Comparison of ENCODE assay signal across 8 cellular contexts in the genomic region with DNA sequence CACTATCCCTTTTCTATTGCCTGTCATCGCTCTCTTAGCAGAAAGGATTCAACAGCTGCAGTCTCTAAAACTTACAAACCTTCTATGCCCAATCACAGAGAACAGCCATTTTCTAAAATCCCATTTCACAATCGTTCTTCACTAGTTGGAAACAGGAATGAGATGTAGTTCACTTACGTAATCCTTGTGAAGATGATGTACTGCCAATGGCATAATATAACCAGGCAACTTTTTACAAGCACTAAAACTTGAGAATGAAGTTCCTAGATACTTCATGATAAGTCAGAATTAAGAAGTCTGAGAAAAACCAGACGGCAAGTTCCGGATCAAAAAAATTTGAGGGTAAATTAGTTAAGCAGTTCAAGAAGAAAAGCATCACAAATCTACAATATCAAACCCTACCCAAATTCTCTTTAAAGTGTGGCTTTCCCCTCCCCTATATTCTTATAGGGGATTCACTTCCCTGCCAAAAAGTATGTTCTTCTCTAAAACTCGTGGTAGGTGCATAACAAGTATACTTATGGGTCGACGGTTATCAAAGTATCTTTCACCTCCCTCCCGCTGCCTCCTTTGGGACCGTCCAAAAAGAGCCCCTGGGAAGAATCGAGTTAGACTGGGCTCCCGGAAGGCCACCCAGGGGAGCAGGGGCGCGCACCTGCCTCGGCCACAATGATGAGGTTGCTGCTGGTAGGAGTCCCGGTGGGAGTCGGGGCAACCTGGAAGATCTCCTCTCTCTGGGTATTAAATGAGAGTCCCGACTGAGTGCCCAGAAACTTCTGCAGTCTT. TPM values are rescaled to one million over a fixed set of nuclear protein-coding genes. Genes with fewer than 3 reads are reported as not detected.
DNase-seq lines count a peak whose midpoint lies in the region; ATAC-seq and TF ChIP-seq lines count a peak whose summit lies in the region.

No MANE protein-coding gene starts in this region.

- peaks cover 39% of the 10 kb centered on the region for H3K4me1 Mint-ChIP-seq in neural crest cell

- peaks cover 4% of the 10 kb centered on the region for H3K27me3 Mint-ChIP-seq in neural crest cell (ENCODE audit: low read depth)

- H3K4me3 Mint-ChIP-seq in neural crest cell = peak overlapping the region; percentile 97

- peak overlapping the region; percentile 31 for H3K27ac Mint-ChIP-seq in neural crest cell (ENCODE audit: unreplicated experiment)

- H3K27ac ChIP-seq in esophagus (ENCODE audit: low read depth in 2 of 2, low read length in 1 of 2) = peak overlapping the region; percentile 3 to 76

- H3K4me1 ChIP-seq in esophagus (ENCODE audit: control insufficient read depth in 2 of 2, insufficient read depth in 2 of 2, low read length in 1 of 2) = no peaks in the 10 kb centered on the region

- peaks cover 0 to 2% of the 10 kb centered on the region in 2 donors for H3K9me3 ChIP-seq in esophagus (ENCODE audit: control insufficient read depth in 2 of 2, insufficient read depth in 1 of 2, low read depth in 1 of 2, low read length in 1 of 2)

- H3K27me3 ChIP-seq in esophagus (ENCODE audit: control insufficient read depth in 1 of 2, insufficient read depth in 2 of 2, low read length in 2 of 2) = no peaks in the 10 kb centered on the region

- H3K9me3 Mint-ChIP-seq in neural crest cell = peaks cover 2% of the 10 kb centered on the region

- H3K4me3 ChIP-seq in esophagus (ENCODE audit: low read depth in 1 of 2, low read length in 2 of 2) = peak overlapping the region; percentile 67 to 79

- H3K36me3 Mint-ChIP-seq in neural crest cell (ENCODE audit: low read depth) = peaks cover 2% of the 10 kb centered on the region

- no peak for TF ChIP-seq CTCF in neural crest cell (conservative IDR thresholded peaks at IDR 0.05)

- ATAC-seq in GM18868 (IDR thresholded peaks at IDR 0.05; ENCODE audit: unreplicated experiment) = peak; percentile 5
- ATAC-seq in HG03095 (IDR thresholded peaks at IDR 0.05; ENCODE audit: unreplicated experiment) = peak; percentile 10

- peak; percentile 13 for DNase-seq in AG08395 (ENCODE audit: low spot score)
- DNase-seq in RPMI7951 (ENCODE audit: low read depth) = peak; percentile 19
- DNase-seq in neural crest cell (ENCODE audit: low read depth, low spot score) = no peak
- DNase-seq in A172 (ENCODE audit: low spot score) = no peak
- no peak for DNase-seq in germinal center (ENCODE audit: low spot score)

- WGBS in esophagus, 2 donors = 20% methylated on average over 18 of the region's 18 CpGs

- H3K36me3 ChIP-seq in esophagus (ENCODE audit: control insufficient read depth in 2 of 2, insufficient read depth in 2 of 2, low read length in 1 of 2) = no peaks in the 10 kb centered on the region

RNA-seq across cellular contexts. Expression of gene MSANTD4, which starts 0.7 kb away (rescaled TPM):
- 24.3 and 26.6 TPM in 2 replicates for total RNA-seq in RPMI7951 (2014; rRNA removed; shearing (Covaris generic))
- 1 to 10 TPM; 2.4 to 2.7 TPM for polyA plus RNA-seq in esophagus
- 21.8 and 23.8 TPM in 2 replicates for total RNA-seq in neural crest cell
- 16.2 and 18.1 TPM in 2 replicates for total RNA-seq in A172 (2014; rRNA removed; shearing (Covaris generic))

RNA-seq across cellular contexts. Expression of gene KBTBD3, which starts 55.8 kb away (rescaled TPM):
- total RNA-seq in RPMI7951 (2014; rRNA removed; shearing (Covaris generic)) = 3.1 and 5.0 TPM in 2 replicates
- polyA plus RNA-seq in esophagus = 1 to 10 TPM; 1.5 to 2.6 TPM
- 2.5 and 5.1 TPM in 2 replicates for total RNA-seq in neural crest cell
- 1.3 and 7.4 TPM in 2 replicates for total RNA-seq in A172 (2014; rRNA removed; shearing (Covaris generic))

RNA-seq across cellular contexts. Expression of gene AASDHPPT, which starts 56.1 kb away (rescaled TPM):
- total RNA-seq in RPMI7951 (2014; rRNA removed; shearing (Covaris generic)) = 59.7 and 69.6 TPM in 2 replicates
- polyA plus RNA-seq in esophagus = 10 to 100 TPM in 1 of 2 donors, 1 to 10 TPM in 1; 7.9 to 12.5 TPM
- total RNA-seq in neural crest cell = 63.6 and 64.1 TPM in 2 replicates
- 42.8 and 50.1 TPM in 2 replicates for total RNA-seq in A172 (2014; rRNA removed; shearing (Covaris generic))

Comparison
In these comparisons a context has a peak if more than half of its experiments do, and no peak if none do; other contexts are left out.
1. DNase-seq: peak in AG08395 (single experiment) and RPMI7951 (single experiment); none in neural crest cell (single experiment), A172 (single experiment) and germinal center (single experiment).